Comparison of ENCODE assay signal across 19 cellular contexts in the genomic region with DNA sequence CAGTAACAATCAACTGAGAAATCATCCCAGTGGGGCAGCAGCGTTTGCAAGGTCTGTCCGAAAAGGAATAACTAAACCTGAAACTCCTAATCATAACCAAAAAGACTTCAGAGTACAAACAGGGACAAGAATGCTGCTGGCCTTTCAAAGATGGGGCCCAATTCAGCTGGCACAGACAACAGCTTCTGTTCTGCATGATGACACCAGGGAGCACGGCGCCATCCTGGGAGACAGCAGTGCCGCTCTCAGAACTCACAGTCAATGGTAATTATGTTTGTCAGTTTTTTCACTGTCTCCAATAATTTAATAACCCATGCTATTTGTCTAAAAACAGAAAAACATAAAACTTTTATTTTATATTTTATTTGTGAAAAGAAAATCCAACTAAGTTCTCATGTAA.
"Had no signal": no experiment of that assay in that cellular context is flagged by ENCODE, and none has a peak within 500 bp of the region (broad histone marks: within the 10 kb centered on the region; RNA-seq: fewer than 3 reads in every experiment).

No MANE protein-coding gene starts in this region.

- H3K27ac ChIP-seq: colonic mucosa, epithelial cell of prostate, esophagus squamous epithelium, gastrocnemius medialis, heart left ventricle, hepatocyte, left lung, lower lobe of right lung had no signal

- DNase-seq: colonic mucosa; cortex of kidney; effector CD8-positive, alpha-beta T cell; effector memory CD8-positive, alpha-beta T cell; endodermal cell; erythroblast; esophagus squamous epithelium; foreskin fibroblast; foreskin melanocyte; gastrocnemius medialis; heart left ventricle; left cardiac atrium; left lung; left ventricle myocardium superior; lower lobe of right lung; mesendoderm; midbrain had no signal
